1 cellular context compared by ENCODE assay signal in genomic region chr1:45009956-45010854, GRCh38.
TF ChIP-seq lines count a peak whose summit lies in the region.

No MANE protein-coding gene starts in this region.

TF ChIP-seq in HepG2, 621 proteins besides CTCF, POLR2A, EP300 and RAD21:
- TF ChIP-seq ZNF543 (CRISPR knock-in tag; IDR thresholded peaks at IDR 0.05) (no peak), BORCS8-MEF2B (CRISPR knock-in tag; IDR thresholded peaks at IDR 0.05) (no peak), YY1 (IDR thresholded peaks at IDR 0.05; ENCODE audit: insufficient read depth, insufficient replicate concordance, low read depth, low read length) (peak; percentile 10), KLF16 (CRISPR knock-in tag; IDR thresholded peaks at IDR 0.05) (0 out of 4 replicates have a peak, but pooled peaks of 1 of the 2 experiments have one; percentile 3), RXRA (CRISPR knock-in tag; IDR thresholded peaks at IDR 0.05) (peak; percentile 24; the same call in 1 of the 2 replicates), HNRNPL (IDR thresholded peaks at IDR 0.05; ENCODE audit: low read depth, low read length) (peak; percentile 85), SOX6 (IDR thresholded peaks at IDR 0.05) (no peak), SOX6 (CRISPR knock-in tag; IDR thresholded peaks at IDR 0.05) (0 out of 2 replicates have a peak, but pooled peaks have one; percentile 15), KLF15 (CRISPR knock-in tag; IDR thresholded peaks at IDR 0.05; ENCODE audit: borderline replicate concordance) (no peak), MAZ (IDR thresholded peaks at IDR 0.05; ENCODE audit: borderline replicate concordance, low read depth, low read length) (no peak), MAZ (CRISPR knock-in tag; IDR thresholded peaks at IDR 0.05; ENCODE audit: low read depth) (0 out of 2 replicates have a peak, but pooled peaks have one; percentile 11), ZNF17 (CRISPR knock-in tag; IDR thresholded peaks at IDR 0.05) (no peak), MNT (IDR thresholded peaks at IDR 0.05) (no peak), ZNF275 (CRISPR knock-in tag; IDR thresholded peaks at IDR 0.05; ENCODE audit: borderline replicate concordance) (0 out of 2 replicates have a peak, but pooled peaks have one; percentile 10), TBX2 (CRISPR knock-in tag; IDR thresholded peaks at IDR 0.05; ENCODE audit: borderline replicate concordance) (0 out of 2 replicates have a peak, but pooled peaks have one; percentile 6), TBX3 (IDR thresholded peaks at IDR 0.05; ENCODE audit: borderline replicate concordance) (0 out of 2 replicates have a peak, but pooled peaks have one; percentile 9), PCBP1 (IDR thresholded peaks at IDR 0.05; ENCODE audit: borderline replicate concordance, low read depth, low read length) (0 out of 2 replicates have a peak, but pooled peaks have one; percentile 48), SMAD3 (CRISPR knock-in tag; IDR thresholded peaks at IDR 0.05) (no peak), TEAD3 (CRISPR knock-in tag; optimal IDR thresholded peaks at IDR 0.05; ENCODE audit: borderline replicate concordance) (peak; percentile 22), ZNF280D (CRISPR knock-in tag; IDR thresholded peaks at IDR 0.05) (0 out of 2 replicates have a peak, but pooled peaks have one; percentile 24), STAG1 (CRISPR knock-in tag; IDR thresholded peaks at IDR 0.05) (0 out of 2 replicates have a peak, but pooled peaks have one; percentile 24)
